ENCODE assay signal across 10 cellular contexts in the genomic region with DNA sequence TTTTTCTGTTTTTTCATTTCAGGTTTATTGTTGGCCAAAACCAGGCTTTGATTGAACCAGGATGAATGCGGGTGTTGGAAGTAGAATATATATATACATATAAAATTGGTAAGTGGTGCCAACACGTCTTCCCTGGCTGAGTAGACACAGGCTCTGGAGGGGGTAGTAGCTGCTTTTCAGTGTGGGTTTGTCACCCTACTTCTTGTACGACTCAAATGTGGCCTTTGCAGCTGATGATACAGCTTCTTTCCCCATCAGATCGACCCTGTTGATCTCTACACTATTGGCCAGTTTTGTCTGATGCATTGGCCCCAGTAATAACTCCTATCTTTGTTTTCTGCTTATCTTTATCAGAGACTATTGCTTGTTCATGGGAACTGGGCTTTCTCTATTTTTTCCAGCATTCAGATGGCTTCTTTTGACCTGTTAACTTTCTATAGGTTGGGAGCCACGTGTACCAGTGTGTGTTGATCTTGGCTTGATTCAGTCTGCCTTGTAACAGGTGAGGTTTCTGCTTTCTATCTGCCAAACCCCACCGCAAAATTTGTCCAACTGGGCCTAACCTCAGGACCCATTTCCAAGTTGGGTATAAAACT. TPM values are rescaled to one million over a fixed set of nuclear protein-coding genes. Genes with fewer than 3 reads are reported as not detected.
DNase-seq lines count a peak whose midpoint lies in the region; FAIRE-seq and TF ChIP-seq lines count a peak whose summit lies in the region.
"Had no signal": no experiment of that assay in that cellular context is flagged by ENCODE, and none has a peak within 500 bp of the region (broad histone marks: within the 10 kb centered on the region; RNA-seq: fewer than 3 reads in every experiment).

No MANE protein-coding gene starts in this region.

- H3K4me1 ChIP-seq in HEK293 (ENCODE audit: control insufficient read depth, insufficient read depth, low read length) (no peaks in the 10 kb centered on the region), astrocyte (ENCODE audit: insufficient read depth, low read length) (peaks cover 50% of the 10 kb centered on the region), mesenchymal stem cell (ENCODE audit: control insufficient read depth, insufficient read depth, low read depth, low read length) (peaks cover 12% of the 10 kb centered on the region)

- H2AFZ ChIP-seq in astrocyte (ENCODE audit: low read depth, low read length) (no peak overlapping the region), mesenchymal stem cell (ENCODE audit: low read depth, low read length) (no peak overlapping the region)

- H3K27me3 ChIP-seq in AG04450 (ENCODE audit: control insufficient read depth, insufficient read depth, low read length) (no peaks in the 10 kb centered on the region), astrocyte (ENCODE audit: insufficient read depth, low read length) (no peaks in the 10 kb centered on the region), mesenchymal stem cell (ENCODE audit: control insufficient read depth in 1 of 2, insufficient read depth in 1 of 2, low read length in 2 of 2) (no peaks in the 10 kb centered on the region)

- POLR2A ChIA-PET in AG04450 (lab: Yijun Ruan, JAX) = no interaction called here
- POLR2A ChIA-PET in HEK293 (lab: Yijun Ruan, JAX) = interaction anchor here (0.7 to 1.2 kb wide), 3 partner anchors 16 to 61 kb away, joined by 3 to 4 read pairs (median 4); a partner anchor contains a TSS
- POLR2A ChIA-PET in GM10248 (lab: Yijun Ruan, JAX) = interaction anchor here (0.5 to 1.3 kb wide), 8 partner anchors 11 to 417 kb away, joined by 3 to 9 read pairs (median 4); no protein-coding TSS in a partner anchor

- CTCF ChIA-PET in AG04450 (lab: Charles Lee) (interaction anchor here (0.7 kb wide), 1 partner anchor 35 kb away, joined by 4 read pairs; no protein-coding TSS in a partner anchor), HEK293 (lab: Yijun Ruan, JAX) (interaction anchor here (0.9 to 1.0 kb wide), 3 partner anchors 34 to 147 kb away, joined by 3 to 5 read pairs (median 3); no protein-coding TSS in a partner anchor), GM10248 (lab: Yijun Ruan, JAX) (interaction anchor here (1.3 to 2.4 kb wide), 3 partner anchors 12 to 35 kb away, joined by 3 to 12 read pairs (median 5); no protein-coding TSS in a partner anchor)

- H2BK15ac ChIP-seq in mesenchymal stem cell (ENCODE audit: low read depth, poor library complexity, severe bottlenecking) = no peak overlapping the region

- H4K20me1 ChIP-seq in astrocyte (ENCODE audit: insufficient read depth, low read length) = peaks cover 88% of the 10 kb centered on the region

- H3K9me3 ChIP-seq in AG04450 (ENCODE audit: control insufficient read depth, insufficient read depth, low read length) (peaks cover 35% of the 10 kb centered on the region), HEK293 (ENCODE audit: control insufficient read depth, insufficient read depth, low read depth, low read length) (no peaks in the 10 kb centered on the region), astrocyte (ENCODE audit: insufficient read depth, low read depth, low read length) (peaks cover 9% of the 10 kb centered on the region), mesenchymal stem cell (ENCODE audit: control insufficient read depth, low read length) (peaks cover 14% of the 10 kb centered on the region)

- H3K27ac Mint-ChIP-seq in astrocyte (ENCODE audit: unreplicated experiment) = peak overlapping the region; percentile 83

- peaks cover 94% of the 10 kb centered on the region for H3K79me2 ChIP-seq in astrocyte (ENCODE audit: insufficient read depth, low read length)

- DNase-seq in AG04450 (ENCODE audit: low read depth, low spot score) = no peak
- DNase-seq in astrocyte (ENCODE audit: low read depth) = no peak
- peak; percentile 8 for DNase-seq in mesenchymal stem cell
- DNase-seq in occipital lobe (lab: John Stamatoyannopoulos, UW) = no peak
- no peak for DNase-seq in GM10248 (ENCODE audit: extremely low spot score)
- DNase-seq in NCI-H146 (lab: John Stamatoyannopoulos, UW) = no peak
- no peak for DNase-seq in SIG-M5 (lab: John Stamatoyannopoulos, UW)
- DNase-seq: NCI-H2171 treated with DMSO at 0.1 percent for 48 hours had no signal

- H4K91ac ChIP-seq in mesenchymal stem cell (ENCODE audit: low read length) = no peak overlapping the region

- TF ChIP-seq CTCF in AG04450 (IDR thresholded peaks at IDR 0.05; ENCODE audit: low read depth, low read length) (no peak), HEK293 (tag by site-specific recombination; IDR thresholded peaks at IDR 0.05) (no peak), astrocyte (IDR thresholded peaks at IDR 0.05; ENCODE audit: insufficient read depth, low read depth, low read length) (no peak), GM10248 (IDR thresholded peaks at IDR 0.05; ENCODE audit: control extremely low read depth, extremely low read depth, low read depth, missing control alignments) (no peak)

- H2BK5ac ChIP-seq in mesenchymal stem cell (ENCODE audit: low read depth, low read length, poor library complexity, severe bottlenecking) = no peak overlapping the region

- H3K4me2 ChIP-seq in astrocyte (ENCODE audit: low read length) (peak overlapping the region; percentile 91), mesenchymal stem cell (ENCODE audit: low read length, poor library complexity, severe bottlenecking) (peak overlapping the region; percentile 38)

- H3K23ac ChIP-seq in mesenchymal stem cell (ENCODE audit: low read length in 2 of 2) = no peak overlapping the region

- H3K27me3 Mint-ChIP-seq in astrocyte (ENCODE audit: low read depth, unreplicated experiment) = no peaks in the 10 kb centered on the region

- H3K4me3 Mint-ChIP-seq in astrocyte (ENCODE audit: unreplicated experiment) = peak overlapping the region; percentile 99

- no peak overlapping the region for H2BK12ac ChIP-seq in mesenchymal stem cell (ENCODE audit: low read length in 2 of 2)

- H3K4me1 Mint-ChIP-seq in astrocyte (ENCODE audit: low read depth, unreplicated experiment) = peaks cover 23% of the 10 kb centered on the region

- peaks cover 1% of the 10 kb centered on the region for H3K9me3 Mint-ChIP-seq in astrocyte (ENCODE audit: unreplicated experiment)

- no peak for FAIRE-seq in astrocyte (lab: Jason Lieb, UNC)
- FAIRE-seq: colon had no signal

- no peak overlapping the region for H3K18ac ChIP-seq in mesenchymal stem cell (ENCODE audit: low read depth in 1 of 2, low read length in 2 of 2)

- H3K27ac ChIP-seq in AG04450 (ENCODE audit: low read depth, low read length) (no peak overlapping the region), HEK293 (ENCODE audit: extremely low read depth, low read depth, low read length) (no peak overlapping the region), astrocyte (ENCODE audit: low read depth, low read length) (no peak overlapping the region), mesenchymal stem cell (ENCODE audit: low read length, poor library complexity, severe bottlenecking) (peak overlapping the region; percentile 21)

- no peak overlapping the region for H3K14ac ChIP-seq in mesenchymal stem cell (ENCODE audit: low read length in 2 of 2)

- H2BK120ac ChIP-seq in mesenchymal stem cell (ENCODE audit: low read depth, low read length) = no peak overlapping the region

- no peak overlapping the region for H3K4ac ChIP-seq in mesenchymal stem cell (ENCODE audit: low read depth in 1 of 2, low read length in 2 of 2)

- no peaks in the 10 kb centered on the region for H3K79me1 ChIP-seq in mesenchymal stem cell (replicated peaks; ENCODE audit: low read length, poor library complexity, severe bottlenecking)

- WGBS in mesenchymal stem cell = 4% methylated on average over 3 of the region's 6 CpGs

- H3K4me3 ChIP-seq in AG04450 (ENCODE audit: low read depth, low read length) (peak overlapping the region; percentile 99), HEK293 (ENCODE audit: low read depth, low read length) (no peak overlapping the region), astrocyte (ENCODE audit: insufficient read depth, low read depth, low read length) (peak overlapping the region; percentile 96), mesenchymal stem cell (ENCODE audit: insufficient read depth in 1 of 2, low read depth in 1 of 2, low read length in 2 of 2) (peak overlapping the region in 1 of 2 experiments; percentile 99)

- no peak overlapping the region for H4K8ac ChIP-seq in mesenchymal stem cell (ENCODE audit: low read length)

- peaks cover 38 to 73% of the 10 kb centered on the region in 2 experiments for H3K36me3 ChIP-seq in HEK293 (ENCODE audit: control insufficient read depth in 2 of 2, insufficient read depth in 1 of 2, low read length in 2 of 2)
- peaks cover 60% of the 10 kb centered on the region for H3K36me3 ChIP-seq in astrocyte (ENCODE audit: insufficient read depth, low read length)
- peaks cover 24 to 68% of the 10 kb centered on the region in 2 experiments for H3K36me3 ChIP-seq in mesenchymal stem cell (ENCODE audit: control insufficient read depth in 1 of 2, insufficient read depth in 2 of 2, low read depth in 1 of 2, low read length in 2 of 2)

- peaks cover 71% of the 10 kb centered on the region for H3K36me3 Mint-ChIP-seq in astrocyte (ENCODE audit: low read depth, unreplicated experiment)

- no peak overlapping the region for H2AK5ac ChIP-seq in mesenchymal stem cell (ENCODE audit: low read length, severe bottlenecking)

- H3K9ac ChIP-seq in astrocyte (ENCODE audit: low read length) (peak overlapping the region; percentile 98), mesenchymal stem cell (ENCODE audit: low read length) (peak overlapping the region; percentile 99)

TF ChIP-seq in HEK293, 187 proteins besides CTCF, POLR2A, EP300 and RAD21:
- no peak for TF ChIP-seq KLF10 (tag by site-specific recombination; IDR thresholded peaks at IDR 0.05)
- TF ChIP-seq SCRT2 (tag by site-specific recombination; IDR thresholded peaks at IDR 0.05) = peak; percentile 58

RNA-seq across cellular contexts. Expression of a gene that starts 2.7 kb away (rescaled TPM):
- polyA plus RNA-seq in AG04450 (2011; rRNA removed) = 9.6 and 16.6 TPM in 2 replicates
- 33.5 and 40.8 TPM in 2 replicates for polyA minus RNA-seq in AG04450 (2011; rRNA and poly(A)+ RNA removed)
- 77.0 and 77.4 TPM in 2 replicates for total RNA-seq in astrocyte
- 13.4 TPM for polyA plus RNA-seq in mesenchymal stem cell (2013, experiment 1 of 2)
- 12.3 TPM for polyA plus RNA-seq in mesenchymal stem cell (2013, experiment 2 of 2)
- total RNA-seq in occipital lobe = 14.0 TPM
